33 cellular contexts compared by ENCODE assay signal in genomic region chr21:42133131-42133530, GRCh38.
DNase-seq lines count a peak whose midpoint lies in the region; FAIRE-seq and TF ChIP-seq lines count a peak whose summit lies in the region.
"Had no signal": no experiment of that assay in that cellular context is flagged by ENCODE, and none has a peak within 500 bp of the region (broad histone marks: within the 10 kb centered on the region; RNA-seq: fewer than 3 reads in every experiment).

No MANE protein-coding gene starts in this region.

- no peak overlapping the region for H3K9ac ChIP-seq in kidney (ENCODE audit: low read length in 2 of 2)
- H3K9ac ChIP-seq: BLaER1; BLaER1 treated with 17β-estradiol and CSF1 and Interleukin-3, amounts not matched to agents 10 nM and 100 nM had no signal

- no peak overlapping the region for H3K4me2 ChIP-seq in osteoblast (ENCODE audit: insufficient read depth, low read length)
- H3K4me2 ChIP-seq: A549, BLaER1 had no signal

- H2AFZ ChIP-seq in osteoblast (ENCODE audit: low read length), result no peak overlapping the region

- H3K9me3 ChIP-seq in KOPT-K1 (ENCODE audit: insufficient read depth, low read length, poor library complexity, severe bottlenecking) (no peaks in the 10 kb centered on the region), kidney (ENCODE audit: control insufficient read depth in 1 of 2, low read length in 2 of 2) (no peaks in the 10 kb centered on the region), osteoblast (ENCODE audit: low read depth, low read length) (no peaks in the 10 kb centered on the region)
- H3K9me3 ChIP-seq: A549; BE2C; BLaER1; BLaER1 treated with 17β-estradiol and CSF1 and Interleukin-3, amounts not matched to agents 10 nM and 100 nM; Caco-2 had no signal

- TF ChIP-seq CTCF in kidney (IDR thresholded peaks at IDR 0.05; ENCODE audit: borderline replicate concordance, extremely low read depth, insufficient read depth), result no peak
- TF ChIP-seq CTCF in osteoblast (IDR thresholded peaks at IDR 0.05; ENCODE audit: extremely low read depth, low read depth, low read length), result no peak
- no peak for TF ChIP-seq CTCF in foreskin fibroblast (IDR thresholded peaks at IDR 0.05; ENCODE audit: low read depth, low read length)

- H3K4me3 ChIP-seq in kidney (ENCODE audit: low read length in 2 of 2) (no peak overlapping the region), osteoblast (ENCODE audit: insufficient read depth, low read length) (no peak overlapping the region), foreskin fibroblast (ENCODE audit: low read depth in 1 of 2, low read length in 2 of 2) (no peak overlapping the region)
- H3K4me3 ChIP-seq: A549; BLaER1; BLaER1 treated with 17β-estradiol and CSF1 and Interleukin-3, amounts not matched to agents 10 nM and 100 nM had no signal

- intact Hi-C loops in kidney (cut with DNase I), result no loop called here

- peaks cover 18% of the 10 kb centered on the region for H3K27me3 ChIP-seq in osteoblast (ENCODE audit: insufficient read depth, low read length)
- H3K27me3 ChIP-seq: BE2C; BLaER1; BLaER1 treated with 17β-estradiol and CSF1 and Interleukin-3, amounts not matched to agents 10 nM and 100 nM had no signal

- H3K4me1 ChIP-seq in kidney (ENCODE audit: control insufficient read depth in 1 of 2, insufficient read depth in 1 of 2, low read depth in 1 of 2, low read length in 2 of 2) (no peaks in the 10 kb centered on the region), osteoblast (ENCODE audit: insufficient read depth, low read length) (no peaks in the 10 kb centered on the region)
- H3K4me1 ChIP-seq: A549, BE2C, Caco-2 had no signal

- no peaks in the 10 kb centered on the region for H3K79me2 ChIP-seq in osteoblast (ENCODE audit: insufficient read depth, low read length)

- no peaks in the 10 kb centered on the region for H4K20me1 ChIP-seq in osteoblast (ENCODE audit: insufficient read depth, low read length)
- H4K20me1 ChIP-seq: BLaER1; BLaER1 treated with 17β-estradiol and CSF1 and Interleukin-3, amounts not matched to agents 10 nM and 100 nM had no signal

- TF ChIP-seq POLR2A in H54 (IDR thresholded peaks at IDR 0.05; ENCODE audit: low read depth, low read length), result no peak

- peak overlapping the region; percentile 54 for H3K27ac ChIP-seq in KOPT-K1 (ENCODE audit: low read depth, low read length, poor library complexity, severe bottlenecking)
- no peak overlapping the region for H3K27ac ChIP-seq in kidney (ENCODE audit: low read depth in 2 of 2, low read length in 2 of 2)
- H3K27ac ChIP-seq in osteoblast (ENCODE audit: low read depth, low read length), result no peak overlapping the region
- H3K27ac ChIP-seq: 22Rv1; A549; BLaER1; BLaER1 treated with 17β-estradiol and CSF1 and Interleukin-3, amounts not matched to agents 10 nM and 100 nM; C4-2B had no signal

- DNase-seq in kidney, result peak; percentile 27
- DNase-seq in osteoblast (ENCODE audit: insufficient read length, low spot score, missing footprints), result peak; percentile 66
- DNase-seq in H54 (ENCODE audit: insufficient read length, low spot score), result no peak
- no peak for DNase-seq in foreskin fibroblast
- DNase-seq in NCI-H2029 treated with DMSO at 0.1 percent for 48 hours (lab: John Stamatoyannopoulos, UW), result no peak
- DNase-seq: 8988T; ACHN; AML-193; BE2C; C1 segment of cervical spinal cord; Caco-2; Calu3; CD4-positive, alpha-beta memory T cell; CD4-positive, alpha-beta T cell; CD4-positive, CD25-positive, alpha-beta regulatory T cell; CD8-positive, alpha-beta memory T cell; CD8-positive, alpha-beta T cell; COR-L47; DMS 273 treated with DMSO at 0.1 percent for 48 hours; DMS153; DMS53; DMS79; DMS79 treated with DMSO at 0.1 percent for 48 hours; DND-41; EL had no signal

- H3K36me3 ChIP-seq in KOPT-K1 (ENCODE audit: insufficient read depth, low read length), result no peaks in the 10 kb centered on the region; the same call in 1 of the 2 replicates
- H3K36me3 ChIP-seq in kidney (ENCODE audit: control insufficient read depth in 1 of 2, insufficient read depth in 2 of 2, low read length in 2 of 2), result no peaks in the 10 kb centered on the region
- no peaks in the 10 kb centered on the region for H3K36me3 ChIP-seq in osteoblast (ENCODE audit: insufficient read depth, low read length)
- H3K36me3 ChIP-seq: BE2C; BLaER1; BLaER1 treated with 17β-estradiol and CSF1 and Interleukin-3, amounts not matched to agents 10 nM and 100 nM had no signal

- FAIRE-seq in kidney (lab: Jason Lieb, UNC) (no peak), H54 (lab: Jason Lieb, UNC) (no peak)
- FAIRE-seq: A204.1, A549, D721Med had no signal

Comparison
In these comparisons a context has a peak if more than half of its experiments do, and no peak if none do; other contexts are left out.
1. DNase-seq: peak in kidney (single experiment) and osteoblast (single experiment); none in H54 (single experiment), foreskin fibroblast (0 of 2) and NCI-H2029 treated with DMSO at 0.1 percent for 48 hours (single experiment).